In the genomic region with DNA sequence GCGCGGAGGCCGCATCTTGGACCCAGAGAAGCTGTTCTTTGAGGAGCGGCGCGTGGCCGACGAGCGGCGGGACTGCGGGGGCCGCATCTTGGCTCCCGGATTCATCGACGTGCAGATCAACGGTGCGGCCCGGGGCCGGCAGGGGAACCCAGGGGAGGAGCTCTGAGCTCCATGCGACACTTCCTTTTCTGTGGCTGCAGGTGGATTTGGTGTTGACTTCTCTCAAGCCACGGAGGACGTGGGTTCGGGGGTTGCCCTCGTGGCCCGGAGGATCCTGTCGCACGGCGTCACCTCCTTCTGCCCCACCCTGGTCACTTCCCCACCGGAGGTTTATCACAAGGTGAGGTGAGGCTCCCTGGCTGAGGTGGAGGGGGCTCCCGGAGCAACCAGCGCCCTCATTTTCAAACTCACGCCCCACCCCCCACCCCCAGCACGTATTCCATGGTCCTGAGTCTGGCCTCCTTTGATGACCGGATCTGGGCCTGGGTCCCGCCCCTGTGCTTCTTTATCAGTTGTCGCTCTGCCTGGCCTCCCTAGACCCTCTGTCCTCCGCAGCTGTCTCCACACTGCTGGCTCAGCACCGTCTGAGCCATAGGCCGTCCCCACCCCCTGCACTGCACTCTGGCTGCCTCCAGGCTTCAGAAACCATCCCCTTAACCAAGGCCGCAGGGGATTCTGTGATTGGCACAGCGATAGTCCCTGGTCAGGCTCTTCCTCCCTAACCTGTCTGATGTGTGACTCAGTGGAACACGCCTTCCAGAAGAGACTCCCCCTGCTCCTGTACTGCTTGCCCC, we compare ENCODE assay signal across 1 cellular context.
TF ChIP-seq lines count a peak whose summit lies in the region.

No MANE protein-coding gene starts in this region.

TF ChIP-seq in HepG2, 621 proteins besides CTCF, POLR2A, EP300 and RAD21 (continued from another document and continues in another):
- TF ChIP-seq, protein P1, sequence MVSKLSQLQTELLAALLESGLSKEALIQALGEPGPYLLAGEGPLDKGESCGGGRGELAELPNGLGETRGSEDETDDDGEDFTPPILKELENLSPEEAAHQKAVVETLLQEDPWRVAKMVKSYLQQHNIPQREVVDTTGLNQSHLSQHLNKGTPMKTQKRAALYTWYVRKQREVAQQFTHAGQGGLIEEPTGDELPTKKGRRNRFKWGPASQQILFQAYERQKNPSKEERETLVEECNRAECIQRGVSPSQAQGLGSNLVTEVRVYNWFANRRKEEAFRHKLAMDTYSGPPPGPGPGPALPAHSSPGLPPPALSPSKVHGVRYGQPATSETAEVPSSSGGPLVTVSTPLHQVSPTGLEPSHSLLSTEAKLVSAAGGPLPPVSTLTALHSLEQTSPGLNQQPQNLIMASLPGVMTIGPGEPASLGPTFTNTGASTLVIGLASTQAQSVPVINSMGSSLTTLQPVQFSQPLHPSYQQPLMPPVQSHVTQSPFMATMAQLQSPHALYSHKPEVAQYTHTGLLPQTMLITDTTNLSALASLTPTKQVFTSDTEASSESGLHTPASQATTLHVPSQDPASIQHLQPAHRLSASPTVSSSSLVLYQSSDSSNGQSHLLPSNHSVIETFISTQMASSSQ (IDR thresholded peaks at IDR 0.05; ENCODE audit: low read depth) = no peak
- TF ChIP-seq, protein P1 (CRISPR knock-in tag; IDR thresholded peaks at IDR 0.05; ENCODE audit: borderline replicate concordance) = no peak
- TF ChIP-seq PHB2 (IDR thresholded peaks at IDR 0.05; ENCODE audit: partially characterized antibody) (no peak), ZNF569 (CRISPR knock-in tag; IDR thresholded peaks at IDR 0.05; ENCODE audit: borderline replicate concordance) (no peak), ZC3H13 (CRISPR knock-in tag; IDR thresholded peaks at IDR 0.05) (no peak), NCOA2 (CRISPR knock-in tag; IDR thresholded peaks at IDR 0.05) (no peak), POGZ (CRISPR knock-in tag; IDR thresholded peaks at IDR 0.05) (0 out of 2 replicates have a peak, but pooled peaks have one; percentile 13), HOXD1 (CRISPR knock-in tag; IDR thresholded peaks at IDR 0.05) (no peak), MEIS1 (CRISPR knock-in tag; IDR thresholded peaks at IDR 0.05; ENCODE audit: borderline replicate concordance) (no peak), ZNF703 (CRISPR knock-in tag; IDR thresholded peaks at IDR 0.05; ENCODE audit: borderline replicate concordance) (no peak), HDAC1 (CRISPR knock-in tag; IDR thresholded peaks at IDR 0.05) (no peak), GATAD1 (CRISPR knock-in tag; IDR thresholded peaks at IDR 0.05) (peak; percentile 39), RFX5 (IDR thresholded peaks at IDR 0.05; ENCODE audit: low read depth, low read length) (no peak), RARA (CRISPR knock-in tag; IDR thresholded peaks at IDR 0.05) (no peak), TCF7L2 (IDR thresholded peaks at IDR 0.05; ENCODE audit: low read depth, low read length) (no peak), ZBTB1 (CRISPR knock-in tag; IDR thresholded peaks at IDR 0.05; ENCODE audit: borderline replicate concordance) (no peak)
- TF ChIP-seq, protein P2, sequence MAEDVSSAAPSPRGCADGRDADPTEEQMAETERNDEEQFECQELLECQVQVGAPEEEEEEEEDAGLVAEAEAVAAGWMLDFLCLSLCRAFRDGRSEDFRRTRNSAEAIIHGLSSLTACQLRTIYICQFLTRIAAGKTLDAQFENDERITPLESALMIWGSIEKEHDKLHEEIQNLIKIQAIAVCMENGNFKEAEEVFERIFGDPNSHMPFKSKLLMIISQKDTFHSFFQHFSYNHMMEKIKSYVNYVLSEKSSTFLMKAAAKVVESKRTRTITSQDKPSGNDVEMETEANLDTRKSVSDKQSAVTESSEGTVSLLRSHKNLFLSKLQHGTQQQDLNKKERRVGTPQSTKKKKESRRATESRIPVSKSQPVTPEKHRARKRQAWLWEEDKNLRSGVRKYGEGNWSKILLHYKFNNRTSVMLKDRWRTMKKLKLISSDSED (CRISPR knock-in tag; IDR thresholded peaks at IDR 0.05) = no peak
- TF ChIP-seq, protein P3, sequence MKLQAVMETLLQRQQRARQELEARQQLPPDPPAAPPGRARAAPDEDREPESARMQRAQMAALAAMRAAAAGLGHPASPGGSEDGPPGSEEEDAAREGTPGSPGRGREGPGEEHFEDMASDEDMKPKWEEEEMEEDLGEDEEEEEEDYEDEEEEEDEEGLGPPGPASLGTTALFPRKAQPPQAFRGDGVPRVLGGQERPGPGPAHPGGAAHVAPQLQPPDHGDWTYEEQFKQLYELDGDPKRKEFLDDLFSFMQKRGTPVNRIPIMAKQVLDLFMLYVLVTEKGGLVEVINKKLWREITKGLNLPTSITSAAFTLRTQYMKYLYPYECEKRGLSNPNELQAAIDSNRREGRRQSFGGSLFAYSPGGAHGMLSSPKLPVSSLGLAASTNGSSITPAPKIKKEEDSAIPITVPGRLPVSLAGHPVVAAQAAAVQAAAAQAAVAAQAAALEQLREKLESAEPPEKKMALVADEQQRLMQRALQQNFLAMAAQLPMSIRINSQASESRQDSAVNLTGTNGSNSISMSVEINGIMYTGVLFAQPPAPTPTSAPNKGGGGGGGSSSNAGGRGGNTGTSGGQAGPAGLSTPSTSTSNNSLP (IDR thresholded peaks at IDR 0.05; ENCODE audit: low read depth, low read length) = no peak
- TF ChIP-seq, protein P4, sequence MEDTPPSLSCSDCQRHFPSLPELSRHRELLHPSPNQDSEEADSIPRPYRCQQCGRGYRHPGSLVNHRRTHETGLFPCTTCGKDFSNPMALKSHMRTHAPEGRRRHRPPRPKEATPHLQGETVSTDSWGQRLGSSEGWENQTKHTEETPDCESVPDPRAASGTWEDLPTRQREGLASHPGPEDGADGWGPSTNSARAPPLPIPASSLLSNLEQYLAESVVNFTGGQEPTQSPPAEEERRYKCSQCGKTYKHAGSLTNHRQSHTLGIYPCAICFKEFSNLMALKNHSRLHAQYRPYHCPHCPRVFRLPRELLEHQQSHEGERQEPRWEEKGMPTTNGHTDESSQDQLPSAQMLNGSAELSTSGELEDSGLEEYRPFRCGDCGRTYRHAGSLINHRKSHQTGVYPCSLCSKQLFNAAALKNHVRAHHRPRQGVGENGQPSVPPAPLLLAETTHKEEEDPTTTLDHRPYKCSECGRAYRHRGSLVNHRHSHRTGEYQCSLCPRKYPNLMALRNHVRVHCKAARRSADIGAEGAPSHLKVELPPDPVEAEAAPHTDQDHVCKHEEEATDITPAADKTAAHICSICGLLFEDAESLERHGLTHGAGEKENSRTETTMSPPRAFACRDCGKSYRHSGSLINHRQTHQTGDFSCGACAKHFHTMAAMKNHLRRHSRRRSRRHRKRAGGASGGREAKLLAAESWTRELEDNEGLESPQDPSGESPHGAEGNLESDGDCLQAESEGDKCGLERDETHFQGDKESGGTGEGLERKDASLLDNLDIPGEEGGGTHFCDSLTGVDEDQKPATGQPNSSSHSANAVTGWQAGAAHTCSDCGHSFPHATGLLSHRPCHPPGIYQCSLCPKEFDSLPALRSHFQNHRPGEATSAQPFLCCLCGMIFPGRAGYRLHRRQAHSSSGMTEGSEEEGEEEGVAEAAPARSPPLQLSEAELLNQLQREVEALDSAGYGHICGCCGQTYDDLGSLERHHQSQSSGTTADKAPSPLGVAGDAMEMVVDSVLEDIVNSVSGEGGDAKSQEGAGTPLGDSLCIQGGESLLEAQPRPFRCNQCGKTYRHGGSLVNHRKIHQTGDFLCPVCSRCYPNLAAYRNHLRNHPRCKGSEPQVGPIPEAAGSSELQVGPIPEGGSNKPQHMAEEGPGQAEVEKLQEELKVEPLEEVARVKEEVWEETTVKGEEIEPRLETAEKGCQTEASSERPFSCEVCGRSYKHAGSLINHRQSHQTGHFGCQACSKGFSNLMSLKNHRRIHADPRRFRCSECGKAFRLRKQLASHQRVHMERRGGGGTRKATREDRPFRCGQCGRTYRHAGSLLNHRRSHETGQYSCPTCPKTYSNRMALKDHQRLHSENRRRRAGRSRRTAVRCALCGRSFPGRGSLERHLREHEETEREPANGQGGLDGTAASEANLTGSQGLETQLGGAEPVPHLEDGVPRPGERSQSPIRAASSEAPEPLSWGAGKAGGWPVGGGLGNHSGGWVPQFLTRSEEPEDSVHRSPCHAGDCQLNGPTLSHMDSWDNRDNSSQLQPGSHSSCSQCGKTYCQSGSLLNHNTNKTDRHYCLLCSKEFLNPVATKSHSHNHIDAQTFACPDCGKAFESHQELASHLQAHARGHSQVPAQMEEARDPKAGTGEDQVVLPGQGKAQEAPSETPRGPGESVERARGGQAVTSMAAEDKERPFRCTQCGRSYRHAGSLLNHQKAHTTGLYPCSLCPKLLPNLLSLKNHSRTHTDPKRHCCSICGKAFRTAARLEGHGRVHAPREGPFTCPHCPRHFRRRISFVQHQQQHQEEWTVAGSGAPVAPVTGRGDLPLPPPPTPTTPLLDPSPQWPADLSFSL (CRISPR knock-in tag; IDR thresholded peaks at IDR 0.05) = no peak
- TF ChIP-seq, protein P5, sequence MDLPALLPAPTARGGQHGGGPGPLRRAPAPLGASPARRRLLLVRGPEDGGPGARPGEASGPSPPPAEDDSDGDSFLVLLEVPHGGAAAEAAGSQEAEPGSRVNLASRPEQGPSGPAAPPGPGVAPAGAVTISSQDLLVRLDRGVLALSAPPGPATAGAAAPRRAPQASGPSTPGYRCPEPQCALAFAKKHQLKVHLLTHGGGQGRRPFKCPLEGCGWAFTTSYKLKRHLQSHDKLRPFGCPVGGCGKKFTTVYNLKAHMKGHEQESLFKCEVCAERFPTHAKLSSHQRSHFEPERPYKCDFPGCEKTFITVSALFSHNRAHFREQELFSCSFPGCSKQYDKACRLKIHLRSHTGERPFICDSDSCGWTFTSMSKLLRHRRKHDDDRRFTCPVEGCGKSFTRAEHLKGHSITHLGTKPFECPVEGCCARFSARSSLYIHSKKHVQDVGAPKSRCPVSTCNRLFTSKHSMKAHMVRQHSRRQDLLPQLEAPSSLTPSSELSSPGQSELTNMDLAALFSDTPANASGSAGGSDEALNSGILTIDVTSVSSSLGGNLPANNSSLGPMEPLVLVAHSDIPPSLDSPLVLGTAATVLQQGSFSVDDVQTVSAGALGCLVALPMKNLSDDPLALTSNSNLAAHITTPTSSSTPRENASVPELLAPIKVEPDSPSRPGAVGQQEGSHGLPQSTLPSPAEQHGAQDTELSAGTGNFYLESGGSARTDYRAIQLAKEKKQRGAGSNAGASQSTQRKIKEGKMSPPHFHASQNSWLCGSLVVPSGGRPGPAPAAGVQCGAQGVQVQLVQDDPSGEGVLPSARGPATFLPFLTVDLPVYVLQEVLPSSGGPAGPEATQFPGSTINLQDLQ (CRISPR knock-in tag; IDR thresholded peaks at IDR 0.05) = no peak
- TF ChIP-seq, protein P6, sequence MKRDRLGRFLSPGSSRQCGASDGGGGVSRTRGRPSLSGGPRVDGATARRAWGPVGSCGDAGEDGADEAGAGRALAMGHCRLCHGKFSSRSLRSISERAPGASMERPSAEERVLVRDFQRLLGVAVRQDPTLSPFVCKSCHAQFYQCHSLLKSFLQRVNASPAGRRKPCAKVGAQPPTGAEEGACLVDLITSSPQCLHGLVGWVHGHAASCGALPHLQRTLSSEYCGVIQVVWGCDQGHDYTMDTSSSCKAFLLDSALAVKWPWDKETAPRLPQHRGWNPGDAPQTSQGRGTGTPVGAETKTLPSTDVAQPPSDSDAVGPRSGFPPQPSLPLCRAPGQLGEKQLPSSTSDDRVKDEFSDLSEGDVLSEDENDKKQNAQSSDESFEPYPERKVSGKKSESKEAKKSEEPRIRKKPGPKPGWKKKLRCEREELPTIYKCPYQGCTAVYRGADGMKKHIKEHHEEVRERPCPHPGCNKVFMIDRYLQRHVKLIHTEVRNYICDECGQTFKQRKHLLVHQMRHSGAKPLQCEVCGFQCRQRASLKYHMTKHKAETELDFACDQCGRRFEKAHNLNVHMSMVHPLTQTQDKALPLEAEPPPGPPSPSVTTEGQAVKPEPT (CRISPR knock-in tag; IDR thresholded peaks at IDR 0.05; ENCODE audit: low read depth) = no peak
